In genomic region chr20:300345-300744, GRCh38 we compare ENCODE assay signal across 10 cellular contexts. TPM values are rescaled to one million over a fixed set of nuclear protein-coding genes. Genes with fewer than 3 reads are reported as not detected.
DNase-seq lines count a peak whose midpoint lies in the region; ATAC-seq, FAIRE-seq and TF ChIP-seq lines count a peak whose summit lies in the region.
"Had no signal": no experiment of that assay in that cellular context is flagged by ENCODE, and none has a peak within 500 bp of the region (broad histone marks: within the 10 kb centered on the region; RNA-seq: fewer than 3 reads in every experiment).

No MANE protein-coding gene starts in this region.

- SMC1A ChIA-PET in GM12878 (lab: Charles Lee; ENCODE audit: uncharacterized antibody, unreplicated experiment): interaction anchor here (0.6 to 1.9 kb wide), 3 partner anchors 10 to 103 kb away, joined by 3 to 6 read pairs (median 6); partner anchors contain the start of gene SOX12

- TF ChIP-seq RAD21 in GM12878 (IDR thresholded peaks at IDR 0.05; ENCODE audit: insufficient read depth, low read depth, low read length): no peak

- H2AFZ ChIP-seq in GM12878 (ENCODE audit: control insufficient read depth, low read depth, low read length): no peak overlapping the region

- FAIRE-seq in GM12878 (lab: Jason Lieb, UNC): no peak
- FAIRE-seq: TTC549 had no signal

- H3K4me2 ChIP-seq in BLaER1 treated with 17β-estradiol and CSF1 and Interleukin-3, amounts not matched to agents 10 nM and 100 nM: peak overlapping the region; percentile 81 to 99 (median 96)
- peak overlapping the region; percentile 92 for H3K4me2 ChIP-seq in GM12878 (ENCODE audit: control insufficient read depth, insufficient read depth)

- H3K27ac Mint-ChIP-seq in IgD-negative memory B cell: peak overlapping the region in 2 of 3 donors; percentile 46 to 100
- H3K27ac Mint-ChIP-seq in naive thymus-derived CD4-positive, alpha-beta T cell: peak overlapping the region in 8 of 9 donors; percentile 25 to 98 (median 54)

- intact Hi-C loops in GM12878 (cut with micrococcal nuclease; ENCODE audit: unreplicated experiment): no loop called here
- intact Hi-C loops in naive thymus-derived CD4-positive, alpha-beta T cell (cut with micrococcal nuclease): no loop called here

- H3K27me3 ChIP-seq in BLaER1 treated with 17β-estradiol and CSF1 and Interleukin-3, amounts not matched to agents 10 nM and 100 nM: no peaks in the 10 kb centered on the region
- no peaks in the 10 kb centered on the region for H3K27me3 ChIP-seq in GM12878 (replicated peaks in 1 of 2; ENCODE audit: control insufficient read depth in 2 of 2, insufficient read depth in 2 of 2, low read length in 1 of 2)
- no peaks in the 10 kb centered on the region for H3K27me3 ChIP-seq in naive thymus-derived CD4-positive, alpha-beta T cell (ENCODE audit: control insufficient read depth in 2 of 2, insufficient read depth in 2 of 2, low read length in 2 of 2)

- WGBS in GM12878 (ENCODE audit: insufficient coverage, insufficient replicate concordance, low lambda C conversion rate, missing lambda C conversion rate): 51% methylated on average over 8 of the region's 8 CpGs

- ATAC-seq in GM12878 (peak; percentile 10; the same call in 1 of the 3 replicates), HG02973 (IDR thresholded peaks at IDR 0.05; ENCODE audit: unreplicated experiment) (no peak), HG03095 (IDR thresholded peaks at IDR 0.05; ENCODE audit: unreplicated experiment) (no peak)
- no peak for ATAC-seq in naive thymus-derived CD4-positive, alpha-beta T cell
- no peak for ATAC-seq in activated CD4-positive, CD25-positive, alpha-beta regulatory T cell treated with anti-CD3 and anti-CD28 coated beads, Interleukin-2, amount 50 U/mL, for 24 hours

- RAD21 ChIA-PET in GM12878 (lab: Charles Lee; ENCODE audit: unreplicated experiment): no interaction called here

- TF ChIP-seq EP300 in GM12878 (IDR thresholded peaks at IDR 0.05; ENCODE audit: borderline replicate concordance in 1 of 2, control insufficient read depth in 1 of 2, low read depth in 2 of 2, low read length in 2 of 2): no peak

- in situ Hi-C loops in GM12878 (cut with MboI): no loop called here

- peaks cover 6 to 36% (median 23%) of the 10 kb centered on the region in 11 experiments; a peak in 17 of 22 replicates for H3K36me3 ChIP-seq in BLaER1 treated with 17β-estradiol and CSF1 and Interleukin-3, amounts not matched to agents 10 nM and 100 nM
- no peaks in the 10 kb centered on the region; a peak in 2 of 4 replicates for H3K36me3 ChIP-seq in GM12878 (ENCODE audit: control insufficient read depth in 2 of 2, insufficient read depth in 2 of 2, low read length in 1 of 2)
- peaks cover 0 to 12% (median 0%) of the 10 kb centered on the region in 3 experiments for H3K36me3 ChIP-seq in naive thymus-derived CD4-positive, alpha-beta T cell (ENCODE audit: control insufficient read depth in 2 of 3, insufficient read depth in 3 of 3, low read length in 3 of 3)

- 0 out of 22 replicates have a peak overlapping the region, but pooled peaks of 1 of the 11 experiments have one; percentile 35 for H3K27ac ChIP-seq in BLaER1 treated with 17β-estradiol and CSF1 and Interleukin-3, amounts not matched to agents 10 nM and 100 nM
- H3K27ac ChIP-seq in GM12878 (ENCODE audit: control insufficient read depth, insufficient read depth): no peak overlapping the region
- H3K27ac ChIP-seq in naive thymus-derived CD4-positive, alpha-beta T cell (ENCODE audit: low read depth, low read length): peak overlapping the region; percentile 91
- H3K27ac ChIP-seq: HL-60 had no signal

- H3K4me1 Mint-ChIP-seq in IgD-negative memory B cell: peaks cover 23 to 41% (median 29%) of the 10 kb centered on the region in 3 donors
- peaks cover 33 to 44% (median 37%) of the 10 kb centered on the region in 7 donors for H3K4me1 Mint-ChIP-seq in naive thymus-derived CD4-positive, alpha-beta T cell

- H3K9me3 ChIP-seq in BLaER1 treated with 17β-estradiol and CSF1 and Interleukin-3, amounts not matched to agents 10 nM and 100 nM (replicated peaks in 1 of 11): peaks cover 0 to 10% (median 0%) of the 10 kb centered on the region in 11 experiments; a peak in 5 of 22 replicates
- H3K9me3 ChIP-seq in GM12878 (replicated peaks; ENCODE audit: control insufficient read depth, insufficient read depth, low read length): no peaks in the 10 kb centered on the region; the same call in 2 of the 3 replicates
- H3K9me3 ChIP-seq in naive thymus-derived CD4-positive, alpha-beta T cell (ENCODE audit: control insufficient read depth in 2 of 3, low read length in 3 of 3): no peaks in the 10 kb centered on the region

- H3K4me3 Mint-ChIP-seq in IgD-negative memory B cell: peak overlapping the region; percentile 79 to 83 (median 82)
- peak overlapping the region; percentile 4 to 100 (median 73) for H3K4me3 Mint-ChIP-seq in naive thymus-derived CD4-positive, alpha-beta T cell

- no peaks in the 10 kb centered on the region for H3K27me3 Mint-ChIP-seq in IgD-negative memory B cell
- peaks cover 0 to 2% (median 0%) of the 10 kb centered on the region in 5 donors for H3K27me3 Mint-ChIP-seq in naive thymus-derived CD4-positive, alpha-beta T cell

- BruUV-seq in GM12878 (replicated peaks; lab: Mats Ljungman, UMichigan): no TSS peak

- H4K20me1 ChIP-seq in BLaER1 treated with 17β-estradiol and CSF1 and Interleukin-3, amounts not matched to agents 10 nM and 100 nM: peaks cover 28 to 54% (median 35%) of the 10 kb centered on the region in 11 experiments; a peak in 21 of 22 replicates
- H4K20me1 ChIP-seq in GM12878 (ENCODE audit: control insufficient read depth, insufficient read depth): peaks cover 4% of the 10 kb centered on the region

- no peak for TF ChIP-seq CTCF in GM12878 (IDR thresholded peaks at IDR 0.05 in 2 of 3, conservative IDR thresholded peaks at IDR 0.05 in 1 of 3; ENCODE audit: control insufficient read depth in 2 of 3, extremely low read depth in 1 of 3, insufficient read depth in 1 of 3, low read depth in 3 of 3, low read length in 3 of 3)

- CTCF ChIA-PET in GM12878 (lab: Yijun Ruan, JAX): interaction anchor here (2.1 to 3.2 kb wide), 5 partner anchors 8 to 30 kb away, joined by 7 to 15 read pairs (median 12); partner anchors contain the start of gene SOX12
- CTCF ChIA-PET in naive thymus-derived CD4-positive, alpha-beta T cell (lab: Charles Lee): no interaction called here

- no peaks in the 10 kb centered on the region for H3K9me3 Mint-ChIP-seq in IgD-negative memory B cell
- peaks cover 0 to 8% (median 0%) of the 10 kb centered on the region in 11 donors for H3K9me3 Mint-ChIP-seq in naive thymus-derived CD4-positive, alpha-beta T cell

- peaks cover 39 to 58% (median 52%) of the 10 kb centered on the region in 10 experiments for H3K4me1 ChIP-seq in BLaER1 treated with 17β-estradiol and CSF1 and Interleukin-3, amounts not matched to agents 10 nM and 100 nM
- H3K4me1 ChIP-seq in GM12878 (ENCODE audit: control insufficient read depth, insufficient read depth, low read length): peaks cover 27% of the 10 kb centered on the region
- H3K4me1 ChIP-seq in naive thymus-derived CD4-positive, alpha-beta T cell (ENCODE audit: control insufficient read depth in 2 of 2, insufficient read depth in 2 of 2, low read length in 2 of 2): peaks cover 14 to 21% of the 10 kb centered on the region in 2 donors

- peaks cover 4% of the 10 kb centered on the region for H3K36me3 Mint-ChIP-seq in IgD-negative memory B cell
- H3K36me3 Mint-ChIP-seq in naive thymus-derived CD4-positive, alpha-beta T cell: peaks cover 0 to 23% (median 0%) of the 10 kb centered on the region in 5 donors

- no peak for TF ChIP-seq POLR2A in GM12878 (IDR thresholded peaks at IDR 0.05; ENCODE audit: low read depth, low read length)

- peak overlapping the region; percentile 84 to 99 (median 95); a peak in 16 of 20 replicates for H3K4me3 ChIP-seq in BLaER1 treated with 17β-estradiol and CSF1 and Interleukin-3, amounts not matched to agents 10 nM and 100 nM
- peak overlapping the region; percentile 94 for H3K4me3 ChIP-seq in GM12878
- no peak overlapping the region for H3K4me3 ChIP-seq in naive thymus-derived CD4-positive, alpha-beta T cell (ENCODE audit: low read length)

- H3K9ac ChIP-seq in BLaER1 treated with 17β-estradiol and CSF1 and Interleukin-3, amounts not matched to agents 10 nM and 100 nM: peak overlapping the region in 3 of 11 experiments; percentile 98 to 100 (median 99); a peak in 2 of 22 replicates
- H3K9ac ChIP-seq in GM12878 (ENCODE audit: control insufficient read depth, insufficient read depth, low read length): no peak overlapping the region

- H3K79me2 ChIP-seq in GM12878 (ENCODE audit: control insufficient read depth, insufficient read depth, low read length): peaks cover 45% of the 10 kb centered on the region

- POLR2A ChIA-PET in GM12878 (lab: Charles Lee): interaction anchor here (0.6 to 3.4 kb wide), 3 partner anchors 11 to 39 kb away, joined by 3 to 30 read pairs (median 3); partner anchors contain the start of gene SOX12
- POLR2A ChIA-PET in naive thymus-derived CD4-positive, alpha-beta T cell (lab: Charles Lee): interaction anchor here (0.6 to 6.1 kb wide), 6 partner anchors 9 to 73 kb away, joined by 3 to 74 read pairs (median 4); partner anchors contain the start of genes DEFB129 and SOX12

- DNase-seq in GM12878 (ENCODE audit: low read depth, low spot score): no peak
- DNase-seq in naive thymus-derived CD4-positive, alpha-beta T cell: no peak
- DNase-seq in SKM-1 (lab: John Stamatoyannopoulos, UW; ENCODE audit: unreplicated experiment): no peak

RNA-seq across cellular contexts. Expression of gene ZCCHC3, which starts 3.0 kb away (rescaled TPM):
- polyA plus RNA-seq in IgD-negative memory B cell (16.7 TPM), GM12878 (2011; rRNA removed) (31.3 and 33.1 TPM in 2 replicates), GM12878 (2014; fragmentation: Illumina TruSeq; extraction: Trizol) (20.2 and 21.9 TPM in 2 replicates), GM12878 (2014; fragmentation: Nextera tagmentation; extraction: Ambion mirVana) (10 to 100 TPM in 1 of 2 experiments, 1 to 10 TPM in 1; 5.3 to 10.8 TPM), GM12878 (2014; rRNA removed) (32.1 and 33.5 TPM in 2 replicates), GM12878 (2016; fragmentation: Nextera tagmentation; extraction: Ambion mirVana) (10 to 100 TPM in 1 of 2 experiments, 1 to 10 TPM in 1; 7.7 to 14.1 TPM)
- total RNA-seq in GM12878 (2013; cell fraction: nucleolus; rRNA removed): 6.2 and 7.2 TPM in 2 replicates
- total RNA-seq in GM12878 (2014; rRNA removed) (36.1 TPM in 2 replicates), GM12878 (2014; rRNA removed; fragmentation: Illumina TruSeq; extraction: Trizol) (13.8 and 15.3 TPM in 2 replicates), GM12878 (2021) (31.9 and 32.8 TPM in 2 replicates)
- 9.0 TPM for polyA plus RNA-seq in GM12878 (2011; ENCODE audit: low read depth)
- polyA plus RNA-seq in GM12878 (2011; cell fraction: cytosol; rRNA removed): 26.4 and 31.8 TPM in 2 replicates
- 25.3 and 26.7 TPM in 2 replicates for polyA plus RNA-seq in GM12878 (2011; cell fraction: nucleus; rRNA removed)
- 16.8 and 18.4 TPM in 2 replicates for polyA plus RNA-seq in GM12878 (2012)
- polyA minus RNA-seq in GM12878 (2011; rRNA and poly(A)+ RNA removed): 13.9 and 21.8 TPM in 2 replicates
- 12.0 and 12.3 TPM in 2 replicates for polyA minus RNA-seq in GM12878 (2011; cell fraction: cytosol; rRNA and poly(A)+ RNA removed)
- polyA minus RNA-seq in GM12878 (2011; cell fraction: nucleus; rRNA and poly(A)+ RNA removed): 9.3 and 13.9 TPM in 2 replicates
- total RNA-seq in naive thymus-derived CD4-positive, alpha-beta T cell: 10 to 100 TPM; 14.6 to 31.9 (median 27.1) TPM
- 10 to 100 TPM in 1 of 2 donors, 1 to 10 TPM in 1; 5.6 to 15.3 TPM for polyA plus RNA-seq in naive thymus-derived CD4-positive, alpha-beta T cell

RNA-seq across cellular contexts. Expression of gene C20orf96, which starts 9.8 kb away (rescaled TPM):
- 1.1 TPM for polyA plus RNA-seq in IgD-negative memory B cell
- 6.7 and 9.2 TPM in 2 replicates for total RNA-seq in GM12878 (2013; cell fraction: nucleolus; rRNA removed)
- 1.0 and 1.4 TPM in 2 replicates for total RNA-seq in GM12878 (2014; rRNA removed)
- 1.4 and 1.8 TPM in 2 replicates for total RNA-seq in GM12878 (2014; rRNA removed; fragmentation: Illumina TruSeq; extraction: Trizol)
- total RNA-seq in GM12878 (2021): 7.4 and 8.4 TPM in 2 replicates
- 4.5 TPM for polyA plus RNA-seq in GM12878 (2011; ENCODE audit: low read depth)
- polyA plus RNA-seq in GM12878 (2011; rRNA removed): 3.2 and 4.3 TPM in 2 replicates
- 2.7 and 3.7 TPM in 2 replicates for polyA plus RNA-seq in GM12878 (2011; cell fraction: cytosol; rRNA removed)
- 4.7 and 6.5 TPM in 2 replicates for polyA plus RNA-seq in GM12878 (2011; cell fraction: nucleus; rRNA removed)
- polyA plus RNA-seq in GM12878 (2012): 5.0 and 6.3 TPM in 2 replicates
- polyA plus RNA-seq in GM12878 (2014; fragmentation: Illumina TruSeq; extraction: Trizol): 5.5 and 8.0 TPM in 2 replicates
- polyA plus RNA-seq in GM12878 (2014; fragmentation: Nextera tagmentation; extraction: Ambion mirVana): 1 to 10 TPM; 2.3 to 2.4 TPM
- polyA plus RNA-seq in GM12878 (2014; rRNA removed): 8.6 and 9.0 TPM in 2 replicates
- 1 to 10 TPM; 7.5 to 7.9 TPM for polyA plus RNA-seq in GM12878 (2016; fragmentation: Nextera tagmentation; extraction: Ambion mirVana)
- polyA minus RNA-seq in GM12878 (2011; rRNA and poly(A)+ RNA removed): 1.7 and 1.8 TPM in 2 replicates
- 1.2 TPM in 1 of 2 replicates, not detected in the other for polyA minus RNA-seq in GM12878 (2011; cell fraction: cytosol; rRNA and poly(A)+ RNA removed)
- polyA minus RNA-seq in GM12878 (2011; cell fraction: nucleus; rRNA and poly(A)+ RNA removed): 1.5 and 1.7 TPM in 2 replicates
- 1 to 10 TPM; 3.4 to 5.7 (median 4.8) TPM for total RNA-seq in naive thymus-derived CD4-positive, alpha-beta T cell
- 1 to 10 TPM in 1 of 2 donors, under 1 TPM in 1; 0.86 to 1.1 TPM for polyA plus RNA-seq in naive thymus-derived CD4-positive, alpha-beta T cell

RNA-seq across cellular contexts. Expression of gene SOX12, which starts 25.0 kb away (rescaled TPM):
- polyA plus RNA-seq in IgD-negative memory B cell (1.9 TPM), GM12878 (2011; rRNA removed) (1.1 and 1.7 TPM in 2 replicates), GM12878 (2014; fragmentation: Illumina TruSeq; extraction: Trizol) (1.5 and 3.2 TPM in 2 replicates), GM12878 (2014; fragmentation: Nextera tagmentation; extraction: Ambion mirVana) (under 1 TPM; 0.50 to 0.71 TPM), GM12878 (2014; rRNA removed) (5.0 and 7.5 TPM in 2 replicates), GM12878 (2016; fragmentation: Nextera tagmentation; extraction: Ambion mirVana) (1 to 10 TPM in 1 of 2 experiments, under 1 TPM in 1; 0.88 to 1.0 TPM)
- total RNA-seq in GM12878 (2013; cell fraction: nucleolus; rRNA removed): 4.6 and 5.9 TPM in 2 replicates
- total RNA-seq in GM12878 (2014; rRNA removed) (2.8 and 3.3 TPM in 2 replicates), GM12878 (2014; rRNA removed; fragmentation: Illumina TruSeq; extraction: Trizol) (0.92 and 1.1 TPM in 2 replicates), GM12878 (2021) (17.9 TPM in 2 replicates)
- 1.5 TPM for polyA plus RNA-seq in GM12878 (2011; ENCODE audit: low read depth)
- 1.9 and 2.3 TPM in 2 replicates for polyA plus RNA-seq in GM12878 (2011; cell fraction: cytosol; rRNA removed)
- 6.6 and 7.6 TPM in 2 replicates for polyA plus RNA-seq in GM12878 (2011; cell fraction: nucleus; rRNA removed)
- 5.9 and 6.2 TPM in 2 replicates for polyA plus RNA-seq in GM12878 (2012)
- polyA minus RNA-seq in GM12878 (2011; rRNA and poly(A)+ RNA removed): 0.95 and 1.9 TPM in 2 replicates
- polyA minus RNA-seq in GM12878 (2011; cell fraction: cytosol; rRNA and poly(A)+ RNA removed): 2.4 and 2.6 TPM in 2 replicates
- 1.9 and 3.3 TPM in 2 replicates for polyA minus RNA-seq in GM12878 (2011; cell fraction: nucleus; rRNA and poly(A)+ RNA removed)
- 10 to 100 TPM in 3 of 5 experiments, 1 to 10 TPM in 2; 4.6 to 15.1 (median 12.3) TPM for total RNA-seq in naive thymus-derived CD4-positive, alpha-beta T cell
- polyA plus RNA-seq in naive thymus-derived CD4-positive, alpha-beta T cell: 1 to 10 TPM in 1 of 2 donors, under 1 TPM in 1; 0.89 to 1.3 TPM

RNA-seq across cellular contexts. Expression of gene DEFB132, which starts 42.8 kb away (rescaled TPM):
- not detected for polyA plus RNA-seq in IgD-negative memory B cell
- not detected in 2 replicates for total RNA-seq in GM12878 (2013; cell fraction: nucleolus; rRNA removed)
- total RNA-seq in GM12878 (2014; rRNA removed): not detected in 2 replicates
- total RNA-seq in GM12878 (2014; rRNA removed; fragmentation: Illumina TruSeq; extraction: Trizol): not detected in 2 replicates
- total RNA-seq in GM12878 (2021): not detected in 2 replicates
- not detected for polyA plus RNA-seq in GM12878 (2011; ENCODE audit: low read depth)
- not detected in 2 replicates for polyA plus RNA-seq in GM12878 (2011; rRNA removed)
- not detected in 2 replicates for polyA plus RNA-seq in GM12878 (2011; cell fraction: cytosol; rRNA removed)
- polyA plus RNA-seq in GM12878 (2011; cell fraction: nucleus; rRNA removed): not detected in 2 replicates
- polyA plus RNA-seq in GM12878 (2012): not detected in 2 replicates
- not detected in 2 replicates for polyA plus RNA-seq in GM12878 (2014; fragmentation: Illumina TruSeq; extraction: Trizol)
- polyA plus RNA-seq in GM12878 (2014; fragmentation: Nextera tagmentation; extraction: Ambion mirVana): not detected
- polyA plus RNA-seq in GM12878 (2014; rRNA removed): not detected in 2 replicates
- not detected for polyA plus RNA-seq in GM12878 (2016; fragmentation: Nextera tagmentation; extraction: Ambion mirVana)
- not detected in 2 replicates for polyA minus RNA-seq in GM12878 (2011; rRNA and poly(A)+ RNA removed)
- polyA minus RNA-seq in GM12878 (2011; cell fraction: cytosol; rRNA and poly(A)+ RNA removed): not detected in 2 replicates
- not detected in 2 replicates for polyA minus RNA-seq in GM12878 (2011; cell fraction: nucleus; rRNA and poly(A)+ RNA removed)
- total RNA-seq in naive thymus-derived CD4-positive, alpha-beta T cell: not detected
- polyA plus RNA-seq in naive thymus-derived CD4-positive, alpha-beta T cell: not detected

RNA-seq across cellular contexts. Expression of gene NRSN2, which starts 46.6 kb away (rescaled TPM):
- polyA plus RNA-seq in IgD-negative memory B cell (6.2 TPM), GM12878 (2011; rRNA removed) (3.7 and 8.0 TPM in 2 replicates), GM12878 (2014; fragmentation: Illumina TruSeq; extraction: Trizol) (14.6 and 16.9 TPM in 2 replicates), GM12878 (2014; fragmentation: Nextera tagmentation; extraction: Ambion mirVana) (1 to 10 TPM; 6.2 to 7.6 TPM), GM12878 (2014; rRNA removed) (18.9 and 24.3 TPM in 2 replicates), GM12878 (2016; fragmentation: Nextera tagmentation; extraction: Ambion mirVana) (10 to 100 TPM; 26.4 to 32.4 TPM)
- 6.5 and 14.6 TPM in 2 replicates for total RNA-seq in GM12878 (2013; cell fraction: nucleolus; rRNA removed)
- total RNA-seq in GM12878 (2014; rRNA removed) (9.1 and 10.5 TPM in 2 replicates), GM12878 (2014; rRNA removed; fragmentation: Illumina TruSeq; extraction: Trizol) (6.9 and 8.9 TPM in 2 replicates), GM12878 (2021) (21.9 and 24.7 TPM in 2 replicates)
- 8.1 TPM for polyA plus RNA-seq in GM12878 (2011; ENCODE audit: low read depth)
- 23.6 and 25.3 TPM in 2 replicates for polyA plus RNA-seq in GM12878 (2011; cell fraction: cytosol; rRNA removed)
- polyA plus RNA-seq in GM12878 (2011; cell fraction: nucleus; rRNA removed): 11.4 and 15.6 TPM in 2 replicates
- 14.9 and 15.2 TPM in 2 replicates for polyA plus RNA-seq in GM12878 (2012)
- 4.2 and 10.8 TPM in 2 replicates for polyA minus RNA-seq in GM12878 (2011; rRNA and poly(A)+ RNA removed)
- polyA minus RNA-seq in GM12878 (2011; cell fraction: cytosol; rRNA and poly(A)+ RNA removed): 5.3 and 7.7 TPM in 2 replicates
- polyA minus RNA-seq in GM12878 (2011; cell fraction: nucleus; rRNA and poly(A)+ RNA removed): 1.5 and 3.3 TPM in 2 replicates
- 1 to 10 TPM in 3 of 5 experiments, under 1 TPM in 2; 0.24 to 2.1 (median 1.3) TPM for total RNA-seq in naive thymus-derived CD4-positive, alpha-beta T cell
- 1 to 10 TPM; 1.3 to 1.8 TPM for polyA plus RNA-seq in naive thymus-derived CD4-positive, alpha-beta T cell
